In the genomic region with DNA sequence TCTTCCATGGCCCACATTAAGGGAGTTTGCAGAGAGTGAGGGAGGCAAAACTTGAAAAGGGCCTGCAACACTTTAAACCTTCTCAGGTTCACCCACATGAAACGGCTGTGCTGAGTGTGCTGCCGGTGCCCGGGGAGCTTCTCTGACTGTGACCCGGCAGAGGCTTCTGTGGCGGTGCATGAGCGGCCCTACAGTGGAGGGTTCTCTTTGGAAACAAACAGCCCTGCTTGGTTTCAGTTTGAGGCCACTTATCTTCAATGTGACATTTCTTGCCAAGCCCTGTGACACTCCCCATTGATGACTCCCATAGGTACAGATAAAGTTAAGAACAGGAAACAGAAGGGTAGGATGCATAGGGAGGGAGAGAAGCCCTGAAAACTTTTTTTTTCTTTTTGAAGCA, we compare ENCODE assay signal across 15 cellular contexts. TPM values are rescaled to one million over a fixed set of nuclear protein-coding genes. Genes with fewer than 3 reads are reported as not detected.
DNase-seq lines count a peak whose midpoint lies in the region; ATAC-seq lines count a peak whose summit lies in the region.
"Had no signal": no experiment of that assay in that cellular context is flagged by ENCODE, and none has a peak within 500 bp of the region (broad histone marks: within the 10 kb centered on the region; RNA-seq: fewer than 3 reads in every experiment).

No MANE protein-coding gene starts in this region.

- peak; percentile 59 for ATAC-seq in Right ventricle myocardium superior (ENCODE audit: poor library complexity)
- ATAC-seq: body of pancreas had no signal

- peaks cover 53% of the 10 kb centered on the region for H3K36me3 Mint-ChIP-seq in activated CD4-positive, alpha-beta memory T cell treated with anti-CD3 and anti-CD28 coated beads, Interleukin-2, amount 10 ng/mL, durations not matched to agents 7 days and 5 days (ENCODE audit: low read depth)

- DNase-seq in T follicular helper cell (ENCODE audit: low read depth) (peak; percentile 25), Right ventricle myocardium superior (no peak), AG08396 (ENCODE audit: low spot score) (no peak), EL (no peak), DMS153 treated with DMSO at 0.1 percent for 48 hours (lab: John Stamatoyannopoulos, UW; ENCODE audit: unreplicated experiment) (no peak), NCI-H2171 treated with DMSO at 0.1 percent for 48 hours (lab: John Stamatoyannopoulos, UW) (no peak)
- DNase-seq in activated CD4-positive, alpha-beta memory T cell treated with anti-CD3 and anti-CD28 coated beads, Interleukin-2, amount 10 ng/mL, durations not matched to agents 7 days and 5 days = peak; percentile 28
- DNase-seq in stimulated activated CD4-positive, alpha-beta T cell treated with anti-CD3 and anti-CD28 coated beads, TNF-alpha, amount 100 ng/mL, for 24 hours (ENCODE audit: low read depth in 3 of 3) = peak; percentile 22 to 55 (median 28)
- DNase-seq: body of pancreas, Karpas-422, NCI-H226, WERI-Rb-1 had no signal

- no peaks in the 10 kb centered on the region for H3K9me3 Mint-ChIP-seq in activated CD4-positive, alpha-beta memory T cell treated with anti-CD3 and anti-CD28 coated beads, Interleukin-2, amount 10 ng/mL, durations not matched to agents 7 days and 5 days
- H3K9me3 Mint-ChIP-seq: mesothelial cell of epicardium had no signal

- H3K27me3 Mint-ChIP-seq in activated CD4-positive, alpha-beta memory T cell treated with anti-CD3 and anti-CD28 coated beads, Interleukin-2, amount 10 ng/mL, durations not matched to agents 7 days and 5 days = no peaks in the 10 kb centered on the region

- POLR2A ChIA-PET in activated CD4-positive, alpha-beta memory T cell treated with anti-CD3 and anti-CD28 coated beads, Interleukin-2, amount 10 ng/mL, durations not matched to agents 7 days and 5 days (lab: Charles Lee) = interaction anchor here (1.2 kb wide), 1 partner anchor 8 kb away, joined by 3 read pairs; no protein-coding TSS in a partner anchor

- CTCF ChIA-PET in activated CD4-positive, alpha-beta memory T cell treated with anti-CD3 and anti-CD28 coated beads, Interleukin-2, amount 10 ng/mL, durations not matched to agents 7 days and 5 days (lab: Charles Lee) = no interaction called here

- intact Hi-C loops in Right ventricle myocardium superior (cut with DNase I) = no loop called here

- H3K27ac Mint-ChIP-seq in activated CD4-positive, alpha-beta memory T cell treated with anti-CD3 and anti-CD28 coated beads, Interleukin-2, amount 10 ng/mL, durations not matched to agents 7 days and 5 days = peak overlapping the region; percentile 68
- H3K27ac Mint-ChIP-seq: mesothelial cell of epicardium had no signal

- no peak overlapping the region for H3K4me3 Mint-ChIP-seq in activated CD4-positive, alpha-beta memory T cell treated with anti-CD3 and anti-CD28 coated beads, Interleukin-2, amount 10 ng/mL, durations not matched to agents 7 days and 5 days
- H3K4me3 Mint-ChIP-seq: mesothelial cell of epicardium had no signal

- peaks cover 11% of the 10 kb centered on the region for H3K4me1 Mint-ChIP-seq in activated CD4-positive, alpha-beta memory T cell treated with anti-CD3 and anti-CD28 coated beads, Interleukin-2, amount 10 ng/mL, durations not matched to agents 7 days and 5 days

RNA-seq across cellular contexts. Expression of gene FAM118A, which starts 31.8 kb away (rescaled TPM):
- total RNA-seq in activated CD4-positive, alpha-beta memory T cell treated with anti-CD3 and anti-CD28 coated beads, Interleukin-2, amount 10 ng/mL, durations not matched to agents 7 days and 5 days = 10 to 100 TPM; 73.9 to 74.7 TPM
- total RNA-seq in Right ventricle myocardium superior = 21.1 TPM

RNA-seq across cellular contexts. Expression of gene UPK3A, which starts 56.8 kb away (rescaled TPM):
- total RNA-seq in activated CD4-positive, alpha-beta memory T cell treated with anti-CD3 and anti-CD28 coated beads, Interleukin-2, amount 10 ng/mL, durations not matched to agents 7 days and 5 days = not detected
- 0.65 TPM for total RNA-seq in Right ventricle myocardium superior
- total RNA-seq: body of pancreas, H4, RPMI7951 had no signal

Comparison
In these comparisons a context has a peak if more than half of its experiments do, and no peak if none do; other contexts are left out.
1. DNase-seq: peak in T follicular helper cell (single experiment), activated CD4-positive, alpha-beta memory T cell treated with anti-CD3 and anti-CD28 coated beads, Interleukin-2, amount 10 ng/mL, durations not matched to agents 7 days and 5 days (single experiment) and stimulated activated CD4-positive, alpha-beta T cell treated with anti-CD3 and anti-CD28 coated beads, TNF-alpha, amount 100 ng/mL, for 24 hours (3 of 3); none in Right ventricle myocardium superior (single experiment), AG08396 (single experiment), EL (single experiment), DMS153 treated with DMSO at 0.1 percent for 48 hours (single experiment) and NCI-H2171 treated with DMSO at 0.1 percent for 48 hours (single experiment).